ENCODE assay signal across 9 cellular contexts in the genomic region with DNA sequence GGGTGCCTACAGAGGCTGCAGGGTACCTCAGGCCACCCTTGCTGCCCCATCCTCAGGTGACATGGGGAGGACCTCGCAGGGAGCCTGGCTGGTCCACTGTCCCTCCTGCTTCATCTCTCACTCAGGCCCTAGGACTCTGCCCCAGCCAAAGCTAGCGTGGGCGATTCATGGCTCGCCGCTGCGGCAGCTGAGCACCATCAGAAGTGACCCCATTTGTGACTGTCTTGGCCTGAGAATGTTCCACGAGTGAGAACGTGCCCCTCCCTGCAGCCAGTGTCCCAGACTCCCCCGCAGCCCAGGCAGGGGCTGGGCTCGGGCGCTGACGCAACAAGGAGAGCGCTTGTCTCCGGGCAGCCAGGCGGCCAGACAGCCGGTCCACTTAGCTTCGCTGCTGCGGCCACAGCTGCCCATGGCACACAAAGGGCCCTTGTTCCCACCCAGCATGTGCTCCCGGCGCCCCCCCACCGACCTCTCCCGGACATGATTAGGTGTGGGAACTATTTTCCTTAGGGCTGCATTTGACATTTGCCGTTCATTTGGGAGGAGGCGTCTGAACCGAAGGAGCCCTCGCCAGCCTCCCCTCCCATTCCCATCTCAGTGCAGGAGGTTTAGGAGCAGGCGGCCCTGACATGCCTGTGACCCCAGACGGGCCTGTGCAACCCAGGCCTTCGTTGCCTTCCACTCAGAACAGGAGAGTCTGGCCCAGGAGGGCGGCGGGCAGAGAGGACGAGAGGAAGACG. TPM values are rescaled to one million over a fixed set of nuclear protein-coding genes. Genes with fewer than 3 reads are reported as not detected.
DNase-seq lines count a peak whose midpoint lies in the region; ATAC-seq, FAIRE-seq and TF ChIP-seq lines count a peak whose summit lies in the region.
"Had no signal": no experiment of that assay in that cellular context is flagged by ENCODE, and none has a peak within 500 bp of the region (broad histone marks: within the 10 kb centered on the region; RNA-seq: fewer than 3 reads in every experiment).

No MANE protein-coding gene starts in this region.

- in situ Hi-C loops in HepG2 (cut with HindIII; ENCODE audit: extremely low pct_ligation_motif_present, low pct_unique_long_range_greater_than_20kb) = no loop called here

- no peak; the same call in 1 of the 2 replicates for TF ChIP-seq RAD21 in HepG2 (CRISPR knock-in tag; IDR thresholded peaks at IDR 0.05)

- H3K27me3 ChIP-seq in HepG2 (ENCODE audit: control insufficient read depth in 1 of 2, insufficient read depth in 2 of 2, low read length in 2 of 2) (no peaks in the 10 kb centered on the region), small intestine (ENCODE audit: control insufficient read depth in 2 of 2, insufficient read depth in 2 of 2, low read length in 2 of 2) (no peaks in the 10 kb centered on the region)

- DNase-seq in M059J (ENCODE audit: low read depth) (peak; percentile 52), choroid plexus epithelial cell (ENCODE audit: low read depth) (peak; percentile 85), HepG2 (ENCODE audit: low spot score) (peak; percentile 75), small intestine (no peak), HuH-7 (ENCODE audit: low spot score) (no peak), NCI-H510A treated with DMSO at 0.1 percent for 48 hours (lab: John Stamatoyannopoulos, UW) (no peak)
- DNase-seq in stimulated activated CD4-positive, alpha-beta T cell treated with anti-CD3 and anti-CD28 coated beads, Interleukin-4, amount 100 ng/mL, for 4 hours = no peak

- H4K20me1 ChIP-seq in HepG2 (ENCODE audit: insufficient read depth, low read length) = no peaks in the 10 kb centered on the region

- intact Hi-C loops in HepG2 (cut with micrococcal nuclease; ENCODE audit: unreplicated experiment) = loop anchor here (1.0 to 5.0 kb wide), 3 partner anchors 9 to 140 kb away; no protein-coding TSS in a partner anchor

- FAIRE-seq in HepG2 (lab: Jason Lieb, UNC) (peak; percentile 26), small intestine (lab: Jason Lieb, UNC) (no peak)
- FAIRE-seq: islet of Langerhans had no signal

- peak in 1 of 2 experiments; percentile 25; a peak in 1 of 4 replicates for TF ChIP-seq POLR2A in HepG2 (IDR thresholded peaks at IDR 0.05; ENCODE audit: insufficient read depth in 1 of 2, low read depth in 2 of 2, low read length in 2 of 2)

- H3K4me3 ChIP-seq in choroid plexus epithelial cell (ENCODE audit: low read depth, low read length) = no peak overlapping the region
- H3K4me3 ChIP-seq in HepG2 (replicated peaks in 1 of 3; ENCODE audit: insufficient read depth in 1 of 3, low read depth in 2 of 3, low read length in 3 of 3) = peak overlapping the region; percentile 11 to 78 (median 26); a peak in 3 of 6 replicates
- H3K4me3 ChIP-seq in small intestine (ENCODE audit: low read depth in 1 of 2, low read length in 2 of 2) = no peak overlapping the region

- no peaks in the 10 kb centered on the region for H3K79me2 ChIP-seq in HepG2 (ENCODE audit: insufficient read depth, low read length)

- peak overlapping the region; percentile 98 for H3K4me2 ChIP-seq in HepG2 (ENCODE audit: low read depth, low read length)

- H2AFZ ChIP-seq in HepG2 (ENCODE audit: low read length) = no peak overlapping the region

- H3K4me1 ChIP-seq in HepG2 (ENCODE audit: insufficient read depth, low read length) (peaks cover 39% of the 10 kb centered on the region), small intestine (ENCODE audit: control insufficient read depth in 2 of 2, insufficient read depth in 1 of 2, low read depth in 1 of 2, low read length in 1 of 2) (peaks cover 0 to 3% of the 10 kb centered on the region in 2 donors)

- WGBS in HepG2 (ENCODE audit: low lambda C conversion rate) = 0% methylated on average over 1 of the region's 33 CpGs
- 62 to 88% (median 78%) methylated on average over 31 to 33 of the region's 33 CpGs for WGBS in small intestine, 3 donors

- ATAC-seq in HepG2 (peak; percentile 59), HG02588 (IDR thresholded peaks at IDR 0.05; ENCODE audit: unreplicated experiment) (no peak)

- peak overlapping the region; percentile 39 for H3K9ac ChIP-seq in HepG2 (ENCODE audit: insufficient read depth, low read depth, low read length)

- peak in 1 of 2 experiments; percentile 36; a peak in 2 of 4 replicates for TF ChIP-seq EP300 in HepG2 (IDR thresholded peaks at IDR 0.05; ENCODE audit: low read depth in 2 of 2, low read length in 2 of 2)
- no peak for TF ChIP-seq EP300 in HepG2 (CRISPR knock-in tag; IDR thresholded peaks at IDR 0.05; ENCODE audit: borderline replicate concordance)

- H3K9me3 ChIP-seq in HepG2 (ENCODE audit: low read length) (no peaks in the 10 kb centered on the region), small intestine (ENCODE audit: control insufficient read depth, low read depth) (no peaks in the 10 kb centered on the region)

- peak overlapping the region; percentile 91 for H3K27ac ChIP-seq in HepG2 (ENCODE audit: extremely low read length, insufficient read depth, low read length)
- peak overlapping the region; percentile 17 to 90 for H3K27ac ChIP-seq in small intestine (ENCODE audit: low read depth in 1 of 2, low read length in 1 of 2)

- H3K36me3 ChIP-seq in HepG2 (replicated peaks in 1 of 2; ENCODE audit: control insufficient read depth in 1 of 2, insufficient read depth in 2 of 2, low read length in 2 of 2) = no peaks in the 10 kb centered on the region
- H3K36me3 ChIP-seq in small intestine (ENCODE audit: control insufficient read depth in 2 of 2, insufficient read depth in 2 of 2, low read length in 2 of 2) = no peaks in the 10 kb centered on the region

- POLR2A ChIA-PET in HepG2 (lab: Yijun Ruan, JAX) = interaction anchor here (0.7 to 2.1 kb wide), 11 partner anchors 10 to 165 kb away, joined by 3 to 7 read pairs (median 4); partner anchors contain the start of gene POFUT2

- TF ChIP-seq CTCF in choroid plexus epithelial cell (conservative IDR thresholded peaks at IDR 0.05; ENCODE audit: low read depth, low read length) = no peak
- TF ChIP-seq CTCF in HepG2 (CRISPR knock-in tag; IDR thresholded peaks at IDR 0.05) = no peak; the same call in 1 of the 2 replicates

- CTCF ChIA-PET in HepG2 (lab: Yijun Ruan, JAX; ENCODE audit: low intra/inter-chr PET ratio, low total read pairs) = interaction anchor here (1.4 kb wide), 1 partner anchor 15 kb away, joined by 3 read pairs; no protein-coding TSS in a partner anchor

- BruUV-seq in HepG2 (replicated peaks; lab: Mats Ljungman, UMichigan) = no TSS peak

TF ChIP-seq in HepG2, 621 proteins besides CTCF, POLR2A, EP300 and RAD21 (continues in another document):
- no peak for TF ChIP-seq NBN (conservative IDR thresholded peaks at IDR 0.05)
- no peak for TF ChIP-seq FOSL1 (CRISPR knock-in tag; IDR thresholded peaks at IDR 0.05; ENCODE audit: borderline replicate concordance)
- TF ChIP-seq ZNF382 (CRISPR knock-in tag; IDR thresholded peaks at IDR 0.05; ENCODE audit: borderline replicate concordance) = no peak
- TF ChIP-seq ZNF431 (CRISPR knock-in tag; IDR thresholded peaks at IDR 0.05; ENCODE audit: borderline replicate concordance, low read depth) = no peak
- no peak for TF ChIP-seq ZNF30 (CRISPR knock-in tag; IDR thresholded peaks at IDR 0.05)
- TF ChIP-seq ZKSCAN1 (IDR thresholded peaks at IDR 0.05; ENCODE audit: low read length) = no peak
- TF ChIP-seq ZFP90 (CRISPR knock-in tag; IDR thresholded peaks at IDR 0.05; ENCODE audit: borderline replicate concordance) = 0 out of 2 replicates have a peak, but pooled peaks have one; percentile 56
- no peak for TF ChIP-seq ZNF33A (CRISPR knock-in tag; IDR thresholded peaks at IDR 0.05; ENCODE audit: borderline replicate concordance)
- TF ChIP-seq PHF20 (CRISPR knock-in tag; IDR thresholded peaks at IDR 0.05) = 0 out of 2 replicates have a peak, but pooled peaks have one; percentile 32
- TF ChIP-seq NFIB (CRISPR knock-in tag; IDR thresholded peaks at IDR 0.05; ENCODE audit: borderline replicate concordance) = no peak
- no peak for TF ChIP-seq ZBTB14 (CRISPR knock-in tag; IDR thresholded peaks at IDR 0.05)

RNA-seq across cellular contexts. Expression of gene POFUT2, which starts 19.3 kb away (rescaled TPM):
- 65.7 and 81.8 TPM in 2 replicates for total RNA-seq in M059J (2014; rRNA removed; shearing (Covaris generic))
- total RNA-seq in HepG2 (2016; rRNA removed; fragmentation: Illumina TruSeq; extraction: Trizol) = 9.8 and 24.0 TPM in 2 replicates
- total RNA-seq in HepG2 (2016; cell fraction: cytosol; rRNA removed; fragmentation: Illumina TruSeq; extraction: Trizol; ENCODE audit: low read depth) = 2.9 and 4.1 TPM in 2 replicates
- 8.5 and 20.1 TPM in 2 replicates for total RNA-seq in HepG2 (2016; cell fraction: insoluble cytoplasmic fraction; rRNA removed; fragmentation: Illumina TruSeq; extraction: Trizol)
- 7.7 and 7.9 TPM in 2 replicates for total RNA-seq in HepG2 (2016; cell fraction: membrane; rRNA removed; fragmentation: Illumina TruSeq; extraction: Trizol)
- total RNA-seq in HepG2 (2016; cell fraction: nucleus; rRNA removed; fragmentation: Illumina TruSeq; extraction: Trizol) = 29.0 and 30.4 TPM in 2 replicates
- polyA plus RNA-seq in HepG2 (2011; rRNA removed) = 21.7 and 22.8 TPM in 2 replicates
- 14.9 and 16.0 TPM in 2 replicates for polyA plus RNA-seq in HepG2 (2011; cell fraction: cytosol; rRNA removed)
- 67.0 and 84.3 TPM in 2 replicates for polyA plus RNA-seq in HepG2 (2011; cell fraction: nucleus; rRNA removed)
- 25.3 and 34.5 TPM in 2 replicates for polyA plus RNA-seq in HepG2 (2012)
- polyA plus RNA-seq in HepG2 (2016; cell fraction: cytosol; fragmentation: Illumina TruSeq; extraction: Trizol; ENCODE audit: low read depth) = 3.3 and 3.7 TPM in 2 replicates
- 7.8 and 10.0 TPM in 2 replicates for polyA plus RNA-seq in HepG2 (2016; cell fraction: insoluble cytoplasmic fraction; fragmentation: Illumina TruSeq; extraction: Trizol; ENCODE audit: low read depth)
- 6.3 and 6.9 TPM in 2 replicates for polyA plus RNA-seq in HepG2 (2016; cell fraction: membrane; fragmentation: Illumina TruSeq; extraction: Trizol; ENCODE audit: low read depth)
- 66.5 TPM in 2 replicates for polyA plus RNA-seq in HepG2 (2016; cell fraction: nucleus; fragmentation: Illumina TruSeq; extraction: Trizol; ENCODE audit: insufficient read depth, low read depth)
- 10.4 and 14.1 TPM in 2 replicates for polyA minus RNA-seq in HepG2 (2011; rRNA and poly(A)+ RNA removed; ENCODE audit: low replicate concordance)
- polyA minus RNA-seq in HepG2 (2011; cell fraction: cytosol; rRNA and poly(A)+ RNA removed) = 8.6 and 9.1 TPM in 2 replicates
- 22.9 and 23.1 TPM in 2 replicates for polyA minus RNA-seq in HepG2 (2011; cell fraction: nucleus; rRNA and poly(A)+ RNA removed)
- 10 to 100 TPM; 13.5 to 34.4 (median 20.0) TPM for polyA plus RNA-seq in small intestine

Comparison
In these comparisons a context has a peak if more than half of its experiments do, and no peak if none do; other contexts are left out.
1. DNase-seq: peak in M059J (single experiment), choroid plexus epithelial cell (single experiment) and HepG2 (single experiment); none in small intestine (single experiment), HuH-7 (single experiment), stimulated activated CD4-positive, alpha-beta T cell treated with anti-CD3 and anti-CD28 coated beads, Interleukin-4, amount 100 ng/mL, for 4 hours (0 of 2) and NCI-H510A treated with DMSO at 0.1 percent for 48 hours (single experiment).
2. H3K4me3 ChIP-seq: peak in HepG2 (3 of 3); none in choroid plexus epithelial cell (single experiment) and small intestine (0 of 2).